Comparison of ENCODE assay signal across 8 cellular contexts in genomic region chr7:95527033-95527775, GRCh38. TPM values are rescaled to one million over a fixed set of nuclear protein-coding genes. Genes with fewer than 3 reads are reported as not detected.
DNase-seq lines count a peak whose midpoint lies in the region; ATAC-seq, FAIRE-seq and TF ChIP-seq lines count a peak whose summit lies in the region.

No MANE protein-coding gene starts in this region.

- H3K27ac ChIP-seq in AG04450 (ENCODE audit: low read depth, low read length) = no peak overlapping the region
- no peak overlapping the region for H3K27ac ChIP-seq in body of pancreas

- H3K9me3 ChIP-seq in AG04450 (ENCODE audit: control insufficient read depth, insufficient read depth, low read length) (no peaks in the 10 kb centered on the region), body of pancreas (no peaks in the 10 kb centered on the region)

- TF ChIP-seq POLR2A in GM12891 (IDR thresholded peaks at IDR 0.05; ENCODE audit: low read depth, low read length) (no peak), body of pancreas (IDR thresholded peaks at IDR 0.05) (no peak)

- CTCF ChIA-PET in AG04450 (lab: Charles Lee) = interaction anchor here (0.9 to 17.2 kb wide), 20 partner anchors 8 to 344 kb away, joined by 3 to 641 read pairs (median 6); no protein-coding TSS in a partner anchor

- FAIRE-seq in GM12891 (lab: Jason Lieb, UNC) = peak; percentile 78

- POLR2A ChIA-PET in AG04450 (lab: Yijun Ruan, JAX) = no interaction called here

- intact Hi-C loops in body of pancreas (cut with DNase I) = no loop called here

- H3K4me3 ChIP-seq in AG04450 (ENCODE audit: low read depth, low read length) (no peak overlapping the region), body of pancreas (no peak overlapping the region)

- WGBS in body of pancreas, 2 donors = 11 to 19% methylated on average over 5 of the region's 5 CpGs

- ATAC-seq in HG03175 (IDR thresholded peaks at IDR 0.05; ENCODE audit: unreplicated experiment) = peak; percentile 59
- peak; percentile 89 for ATAC-seq in body of pancreas

- H3K27me3 ChIP-seq in AG04450 (ENCODE audit: control insufficient read depth, insufficient read depth, low read length) = no peaks in the 10 kb centered on the region
- no peaks in the 10 kb centered on the region for H3K27me3 ChIP-seq in body of pancreas

- TF ChIP-seq CTCF in AG04450 (IDR thresholded peaks at IDR 0.05; ENCODE audit: low read depth, low read length) = peak; percentile 90
- TF ChIP-seq CTCF in body of pancreas (IDR thresholded peaks at IDR 0.05) = peak; percentile 85 to 95 (median 92)

- DNase-seq in AG04450 (ENCODE audit: low read depth, low spot score) (no peak), GM12891 (ENCODE audit: insufficient read length, low spot score) (peak; percentile 17), NCI-H526 (lab: John Stamatoyannopoulos, UW) (peak; percentile 60 to 80), body of pancreas (peak; percentile 54 to 65 (median 60)), iPS-NIHi7 (ENCODE audit: extremely low spot score) (peak; percentile 86), smooth muscle cell of the brain vasculature (ENCODE audit: low read depth, low spot score) (peak; percentile 31)
- DNase-seq in stimulated activated CD4-positive, alpha-beta T cell treated with anti-CD3 and anti-CD28 coated beads, Interleukin-4, amount 100 ng/mL, for 1 hour = no peak

- H3K36me3 ChIP-seq in body of pancreas (replicated peaks in 1 of 2; ENCODE audit: insufficient read depth in 1 of 2, low read depth in 2 of 2) = no peaks in the 10 kb centered on the region

- H3K4me1 ChIP-seq in body of pancreas = peaks cover 6% of the 10 kb centered on the region

TF ChIP-seq in GM12891, 5 proteins besides CTCF, POLR2A, EP300 and RAD21:
- no peak for TF ChIP-seq POLR2AphosphoS5 (IDR thresholded peaks at IDR 0.05; ENCODE audit: low read depth, low read length)
- no peak for TF ChIP-seq TAF1 (IDR thresholded peaks at IDR 0.05; ENCODE audit: low read depth, low read length)
- no peak for TF ChIP-seq PAX5 (IDR thresholded peaks at IDR 0.05; ENCODE audit: insufficient read depth, low read length, severe bottlenecking)

RNA-seq across cellular contexts. Expression of gene ASB4, which starts 41.5 kb away (rescaled TPM):
- 0.06 TPM in 1 of 2 replicates, not detected in the other for polyA plus RNA-seq in AG04450 (2011; rRNA removed)
- not detected in 2 replicates for polyA minus RNA-seq in AG04450 (2011; rRNA and poly(A)+ RNA removed)
- polyA plus RNA-seq in GM12891 (2012; ENCODE audit: low read depth, missing spikeins) = not detected
- not detected for total RNA-seq in body of pancreas

Comparison
In these comparisons a context has a peak if more than half of its experiments do, and no peak if none do; other contexts are left out.
1. DNase-seq: peak in GM12891 (single experiment), NCI-H526 (2 of 2), body of pancreas (4 of 4), iPS-NIHi7 (single experiment) and smooth muscle cell of the brain vasculature (single experiment); none in AG04450 (single experiment) and stimulated activated CD4-positive, alpha-beta T cell treated with anti-CD3 and anti-CD28 coated beads, Interleukin-4, amount 100 ng/mL, for 1 hour (single experiment).